In genomic region chr11:15629690-15630321, GRCh38 we compare ENCODE assay signal across 1 cellular context.
TF ChIP-seq lines count a peak whose summit lies in the region.

No MANE protein-coding gene starts in this region.

TF ChIP-seq in GM23338, 12 proteins besides CTCF, POLR2A, EP300 and RAD21 (continued from another document):
- TF ChIP-seq, protein P1, sequence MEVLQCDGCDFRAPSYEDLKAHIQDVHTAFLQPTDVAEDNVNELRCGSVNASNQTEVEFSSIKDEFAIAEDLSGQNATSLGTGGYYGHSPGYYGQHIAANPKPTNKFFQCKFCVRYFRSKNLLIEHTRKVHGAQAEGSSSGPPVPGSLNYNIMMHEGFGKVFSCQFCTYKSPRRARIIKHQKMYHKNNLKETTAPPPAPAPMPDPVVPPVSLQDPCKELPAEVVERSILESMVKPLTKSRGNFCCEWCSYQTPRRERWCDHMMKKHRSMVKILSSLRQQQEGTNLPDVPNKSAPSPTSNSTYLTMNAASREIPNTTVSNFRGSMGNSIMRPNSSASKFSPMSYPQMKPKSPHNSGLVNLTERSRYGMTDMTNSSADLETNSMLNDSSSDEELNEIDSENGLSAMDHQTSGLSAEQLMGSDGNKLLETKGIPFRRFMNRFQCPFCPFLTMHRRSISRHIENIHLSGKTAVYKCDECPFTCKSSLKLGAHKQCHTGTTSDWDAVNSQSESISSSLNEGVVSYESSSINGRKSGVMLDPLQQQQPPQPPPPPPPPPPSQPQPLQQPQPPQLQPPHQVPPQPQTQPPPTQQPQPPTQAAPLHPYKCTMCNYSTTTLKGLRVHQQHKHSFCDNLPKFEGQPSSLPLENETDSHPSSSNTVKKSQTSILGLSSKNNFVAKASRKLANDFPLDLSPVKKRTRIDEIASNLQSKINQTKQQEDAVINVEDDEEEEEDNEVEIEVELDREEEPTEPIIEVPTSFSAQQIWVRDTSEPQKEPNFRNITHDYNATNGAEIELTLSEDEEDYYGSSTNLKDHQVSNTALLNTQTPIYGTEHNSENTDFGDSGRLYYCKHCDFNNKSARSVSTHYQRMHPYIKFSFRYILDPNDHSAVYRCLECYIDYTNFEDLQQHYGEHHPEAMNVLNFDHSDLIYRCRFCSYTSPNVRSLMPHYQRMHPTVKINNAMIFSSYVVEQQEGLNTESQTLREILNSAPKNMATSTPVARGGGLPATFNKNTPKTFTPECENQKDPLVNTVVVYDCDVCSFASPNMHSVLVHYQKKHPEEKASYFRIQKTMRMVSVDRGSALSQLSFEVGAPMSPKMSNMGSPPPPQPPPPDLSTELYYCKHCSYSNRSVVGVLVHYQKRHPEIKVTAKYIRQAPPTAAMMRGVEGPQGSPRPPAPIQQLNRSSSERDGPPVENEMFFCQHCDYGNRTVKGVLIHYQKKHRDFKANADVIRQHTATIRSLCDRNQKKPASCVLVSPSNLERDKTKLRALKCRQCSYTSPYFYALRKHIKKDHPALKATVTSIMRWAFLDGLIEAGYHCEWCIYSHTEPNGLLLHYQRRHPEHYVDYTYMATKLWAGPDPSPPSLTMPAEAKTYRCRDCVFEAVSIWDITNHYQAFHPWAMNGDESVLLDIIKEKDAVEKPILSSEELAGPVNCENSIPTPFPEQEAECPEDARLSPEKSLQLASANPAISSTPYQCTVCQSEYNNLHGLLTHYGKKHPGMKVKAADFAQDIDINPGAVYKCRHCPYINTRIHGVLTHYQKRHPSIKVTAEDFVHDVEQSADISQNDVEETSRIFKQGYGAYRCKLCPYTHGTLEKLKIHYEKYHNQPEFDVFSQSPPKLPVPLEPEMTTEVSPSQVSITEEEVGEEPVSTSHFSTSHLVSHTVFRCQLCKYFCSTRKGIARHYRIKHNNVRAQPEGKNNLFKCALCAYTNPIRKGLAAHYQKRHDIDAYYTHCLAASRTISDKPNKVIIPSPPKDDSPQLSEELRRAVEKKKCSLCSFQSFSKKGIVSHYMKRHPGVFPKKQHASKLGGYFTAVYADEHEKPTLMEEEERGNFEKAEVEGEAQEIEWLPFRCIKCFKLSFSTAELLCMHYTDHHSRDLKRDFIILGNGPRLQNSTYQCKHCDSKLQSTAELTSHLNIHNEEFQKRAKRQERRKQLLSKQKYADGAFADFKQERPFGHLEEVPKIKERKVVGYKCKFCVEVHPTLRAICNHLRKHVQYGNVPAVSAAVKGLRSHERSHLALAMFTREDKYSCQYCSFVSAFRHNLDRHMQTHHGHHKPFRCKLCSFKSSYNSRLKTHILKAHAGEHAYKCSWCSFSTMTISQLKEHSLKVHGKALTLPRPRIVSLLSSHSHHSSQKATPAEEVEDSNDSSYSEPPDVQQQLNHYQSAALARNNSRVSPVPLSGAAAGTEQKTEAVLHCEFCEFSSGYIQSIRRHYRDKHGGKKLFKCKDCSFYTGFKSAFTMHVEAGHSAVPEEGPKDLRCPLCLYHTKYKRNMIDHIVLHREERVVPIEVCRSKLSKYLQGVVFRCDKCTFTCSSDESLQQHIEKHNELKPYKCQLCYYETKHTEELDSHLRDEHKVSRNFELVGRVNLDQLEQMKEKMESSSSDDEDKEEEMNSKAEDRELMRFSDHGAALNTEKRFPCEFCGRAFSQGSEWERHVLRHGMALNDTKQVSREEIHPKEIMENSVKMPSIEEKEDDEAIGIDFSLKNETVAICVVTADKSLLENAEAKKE (CRISPR knock-in tag; IDR thresholded peaks at IDR 0.05) = no peak
TF ChIP-seq in GM23338: peak in this region for 0.
